In the genomic region with DNA sequence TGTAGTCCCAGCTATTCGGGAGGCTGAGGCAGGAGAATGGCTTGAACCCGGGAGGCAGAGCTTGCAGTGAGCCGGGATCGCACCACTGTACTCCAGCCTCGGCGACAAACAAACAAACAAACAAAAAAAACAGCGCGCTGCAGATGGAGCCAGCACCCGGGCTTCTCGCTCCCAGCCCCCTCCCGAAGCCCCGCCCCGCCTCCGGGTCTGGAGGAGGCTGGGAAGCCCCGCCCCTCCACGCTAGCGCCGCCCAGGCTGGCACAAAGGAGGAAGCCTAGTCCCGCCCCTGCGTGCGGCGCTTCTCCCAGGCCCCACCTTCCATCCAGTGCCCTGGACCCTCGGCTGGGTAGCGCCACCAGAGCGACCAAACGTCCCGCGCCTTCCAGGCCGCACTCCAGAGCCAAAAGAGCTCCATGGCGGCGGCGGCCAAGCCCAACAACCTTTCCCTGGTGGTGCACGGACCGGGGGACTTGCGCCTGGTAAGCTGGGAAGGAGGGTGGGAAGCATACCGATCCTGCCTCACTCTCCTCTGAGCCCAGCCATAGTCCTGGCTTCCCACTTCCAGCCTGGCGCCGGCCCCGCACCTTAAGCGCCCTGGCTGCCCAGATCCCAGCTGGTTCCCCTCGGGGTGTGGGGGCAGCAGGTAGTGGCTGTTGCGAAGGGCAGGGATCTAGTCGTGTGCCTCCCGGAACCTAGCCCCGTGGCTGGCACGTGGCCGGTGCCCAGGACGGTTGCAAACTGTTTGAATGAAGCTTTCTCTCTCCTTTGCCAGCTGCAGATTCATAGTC, we compare ENCODE assay signal across 8 cellular contexts. TPM values are rescaled to one million over a fixed set of nuclear protein-coding genes. Genes with fewer than 3 reads are reported as not detected.
DNase-seq lines count a peak whose midpoint lies in the region; ATAC-seq and TF ChIP-seq lines count a peak whose summit lies in the region.

Gene SORD (plus strand): TSS at position 325 of the 788 bp plus-strand sequence. CDS start 89 bp downstream, at position 414.

- peak within 1 kb of the TSS; percentile 84 to 92 (median 87) for H3K4me3 Mint-ChIP-seq in naive thymus-derived CD8-positive, alpha-beta T cell
- H3K4me3 Mint-ChIP-seq in stimulated activated naive B cell treated with anti-CD40 and anti-IgM and Interleukin-4, amounts not matched to agents 10 μg/mL and 1 μg/mL and 100 μg/mL, for 72 hours, result peak within 1 kb of the TSS; percentile 92 to 93

- H3K36me3 Mint-ChIP-seq in naive thymus-derived CD8-positive, alpha-beta T cell, result peaks cover 0 to 2% (median 0%) of the 10 kb centered on the region in 3 donors
- peaks cover 3 to 11% of the 10 kb centered on the region in 2 donors for H3K36me3 Mint-ChIP-seq in stimulated activated naive B cell treated with anti-CD40 and anti-IgM and Interleukin-4, amounts not matched to agents 10 μg/mL and 1 μg/mL and 100 μg/mL, for 72 hours

- H3K4me1 Mint-ChIP-seq in naive thymus-derived CD8-positive, alpha-beta T cell, result peaks cover 12 to 34% (median 27%) of the 10 kb centered on the region in 4 donors
- H3K4me1 Mint-ChIP-seq in stimulated activated naive B cell treated with anti-CD40 and anti-IgM and Interleukin-4, amounts not matched to agents 10 μg/mL and 1 μg/mL and 100 μg/mL, for 72 hours, result peaks cover 18 to 30% of the 10 kb centered on the region in 2 donors

- H3K4me3 ChIP-seq in DND-41 (ENCODE audit: low read depth in 1 of 2, low read length in 2 of 2) (peak within 1 kb of the TSS; percentile 52 to 81), fibroblast of lung (replicated peaks in 1 of 4; ENCODE audit: control extremely low read depth in 1 of 4, insufficient read depth in 1 of 4, low read depth in 3 of 4, low read length in 4 of 4) (peak within 1 kb of the TSS; percentile 77 to 94 (median 87))

- H3K4me2 ChIP-seq in DND-41 (ENCODE audit: insufficient read depth, low read length) (peak within 1 kb of the TSS; percentile 97), fibroblast of lung (ENCODE audit: extremely low read depth, insufficient read depth, low read length) (peak within 1 kb of the TSS; percentile 86)

- H3K79me2 ChIP-seq in DND-41 (ENCODE audit: insufficient read depth, low read length) (peaks cover 36% of the 10 kb centered on the region), fibroblast of lung (ENCODE audit: control insufficient read depth, insufficient read depth, low read length) (no peaks in the 10 kb centered on the region)

- H3K9me3 Mint-ChIP-seq in naive thymus-derived CD8-positive, alpha-beta T cell, result no peaks in the 10 kb centered on the region
- no peaks in the 10 kb centered on the region for H3K9me3 Mint-ChIP-seq in stimulated activated naive B cell treated with anti-CD40 and anti-IgM and Interleukin-4, amounts not matched to agents 10 μg/mL and 1 μg/mL and 100 μg/mL, for 72 hours

- peaks cover 48% of the 10 kb centered on the region for H3K4me1 ChIP-seq in DND-41 (ENCODE audit: insufficient read depth, low read length)
- H3K4me1 ChIP-seq in fibroblast of lung (ENCODE audit: control insufficient read depth, extremely low read depth, insufficient read depth, low read length), result peaks cover 2% of the 10 kb centered on the region

- H2AFZ ChIP-seq in DND-41 (ENCODE audit: low read depth, low read length) (peak within 1 kb of the TSS; percentile 99), fibroblast of lung (ENCODE audit: low read length) (peak within 1 kb of the TSS; percentile 99)

- H3K36me3 ChIP-seq in DND-41 (ENCODE audit: insufficient read depth, low read length), result peaks cover 10% of the 10 kb centered on the region
- H3K36me3 ChIP-seq in KOPT-K1 (ENCODE audit: insufficient read depth, low read length), result peaks cover 12% of the 10 kb centered on the region
- H3K36me3 ChIP-seq in fibroblast of lung (ENCODE audit: control insufficient read depth, insufficient read depth, low read length), result no peaks in the 10 kb centered on the region

- TF ChIP-seq CTCF in DND-41 (IDR thresholded peaks at IDR 0.05; ENCODE audit: borderline replicate concordance, extremely low read depth, low read length, poor library complexity, severe bottlenecking) (no peak), fibroblast of lung (conservative IDR thresholded peaks at IDR 0.05 in 1 of 2, IDR thresholded peaks at IDR 0.05 in 1 of 2; ENCODE audit: low read depth in 1 of 2, low read length in 2 of 2) (no peak)

- ATAC-seq in DND-41 (ENCODE audit: insufficient read depth, low read depth), result peak; percentile 98
- ATAC-seq in GM21786 (IDR thresholded peaks at IDR 0.05; ENCODE audit: unreplicated experiment), result peak; percentile 97
- peak; percentile 92 to 98 for ATAC-seq in naive thymus-derived CD8-positive, alpha-beta T cell
- ATAC-seq in stimulated activated naive B cell treated with anti-CD40 and anti-IgM and Interleukin-4, amounts not matched to agents 10 μg/mL and 1 μg/mL and 100 μg/mL, for 72 hours (replicated peaks), result peak; percentile 97 to 98

- DNase-seq in DND-41 (peak; percentile 92), RKO (ENCODE audit: low spot score) (peak; percentile 87), fibroblast of lung (ENCODE audit: low read depth in 2 of 2) (peak; percentile 74 to 77)
- DNase-seq in activated T-helper 1 cell treated with anti-CD3 and anti-CD28 coated beads, Interleukin-2, amount 50 U/mL, for 16 hours (ENCODE audit: low read depth in 1 of 2, low spot score in 1 of 2), result peak; percentile 77 to 80
- DNase-seq in naive thymus-derived CD8-positive, alpha-beta T cell, result peak; percentile 74 to 92 (median 82)
- peak; percentile 82 for DNase-seq in stimulated activated naive B cell treated with anti-CD40 and anti-IgM and Interleukin-4, amounts not matched to agents 10 μg/mL and 1 μg/mL and 100 μg/mL, for 72 hours

- peak within 1 kb of the TSS; percentile 84 for H3K9ac ChIP-seq in DND-41 (ENCODE audit: low read depth, low read length)
- H3K9ac ChIP-seq in fibroblast of lung (ENCODE audit: insufficient read depth, low read length), result peak within 1 kb of the TSS; percentile 66

- H3K9me3 ChIP-seq in DND-41 (ENCODE audit: insufficient read depth, low read length, severe bottlenecking) (no peaks in the 10 kb centered on the region), KOPT-K1 (ENCODE audit: insufficient read depth, low read length, poor library complexity, severe bottlenecking) (no peaks in the 10 kb centered on the region), fibroblast of lung (ENCODE audit: control insufficient read depth, insufficient read depth, low read depth, low read length) (no peaks in the 10 kb centered on the region)

- H3K27ac ChIP-seq in DND-41 (ENCODE audit: low read length), result peak within 1 kb of the TSS; percentile 76
- peak within 1 kb of the TSS; percentile 60 for H3K27ac ChIP-seq in KOPT-K1 (ENCODE audit: low read depth, low read length, poor library complexity, severe bottlenecking)
- peak within 1 kb of the TSS; percentile 58 for H3K27ac ChIP-seq in fibroblast of lung (ENCODE audit: insufficient read depth, low read length)

- POLR2A ChIA-PET in naive thymus-derived CD8-positive, alpha-beta T cell (lab: Charles Lee), result interaction anchor here (0.6 kb wide), 1 partner anchor 17 kb away, joined by 5 read pairs; no protein-coding TSS in a partner anchor

- H3K27me3 Mint-ChIP-seq in naive thymus-derived CD8-positive, alpha-beta T cell, result peaks cover 6 to 25% (median 18%) of the 10 kb centered on the region in 5 donors
- peaks cover 16 to 23% of the 10 kb centered on the region in 2 donors for H3K27me3 Mint-ChIP-seq in stimulated activated naive B cell treated with anti-CD40 and anti-IgM and Interleukin-4, amounts not matched to agents 10 μg/mL and 1 μg/mL and 100 μg/mL, for 72 hours

- H3K27ac Mint-ChIP-seq in naive thymus-derived CD8-positive, alpha-beta T cell, result peak within 1 kb of the TSS in 9 of 10 donors; percentile 37 to 90 (median 62)
- peak within 1 kb of the TSS; percentile 94 for H3K27ac Mint-ChIP-seq in stimulated activated naive B cell treated with anti-CD40 and anti-IgM and Interleukin-4, amounts not matched to agents 10 μg/mL and 1 μg/mL and 100 μg/mL, for 72 hours

- H4K20me1 ChIP-seq in DND-41 (ENCODE audit: insufficient read depth, low read length) (no peaks in the 10 kb centered on the region), fibroblast of lung (ENCODE audit: control insufficient read depth, extremely low read depth, insufficient read depth, low read length) (no peaks in the 10 kb centered on the region)

- no peaks in the 10 kb centered on the region for H3K27me3 ChIP-seq in DND-41 (ENCODE audit: insufficient read depth, low read length, poor library complexity)
- H3K27me3 ChIP-seq in fibroblast of lung (ENCODE audit: control insufficient read depth, insufficient read depth, low read length), result peaks cover 3% of the 10 kb centered on the region

RNA-seq across cellular contexts. Expression of gene SORD, which starts in this region (rescaled TPM):
- total RNA-seq in fibroblast of lung, result 4.6 and 8.9 TPM in 2 replicates
- 13.0 and 16.9 TPM in 2 replicates for polyA plus RNA-seq in fibroblast of lung
- polyA plus RNA-seq in fibroblast of lung (2012), result 10.8 and 18.3 TPM in 2 replicates
- polyA minus RNA-seq in fibroblast of lung (ENCODE audit: low replicate concordance), result 28.1 and 28.4 TPM in 2 replicates
- total RNA-seq in naive thymus-derived CD8-positive, alpha-beta T cell, result 1 to 10 TPM; 4.1 to 6.3 TPM
- 1 to 10 TPM; 4.8 to 5.7 (median 5.0) TPM for polyA plus RNA-seq in naive thymus-derived CD8-positive, alpha-beta T cell

Comparison
In these comparisons a context has a peak if more than half of its experiments do, and no peak if none do; other contexts are left out.
1. Peak in every context shown above with its lines: DNase-seq, ATAC-seq, H3K4me3 ChIP-seq and H3K27ac ChIP-seq.